8 cellular contexts compared by ENCODE assay signal in the genomic region with DNA sequence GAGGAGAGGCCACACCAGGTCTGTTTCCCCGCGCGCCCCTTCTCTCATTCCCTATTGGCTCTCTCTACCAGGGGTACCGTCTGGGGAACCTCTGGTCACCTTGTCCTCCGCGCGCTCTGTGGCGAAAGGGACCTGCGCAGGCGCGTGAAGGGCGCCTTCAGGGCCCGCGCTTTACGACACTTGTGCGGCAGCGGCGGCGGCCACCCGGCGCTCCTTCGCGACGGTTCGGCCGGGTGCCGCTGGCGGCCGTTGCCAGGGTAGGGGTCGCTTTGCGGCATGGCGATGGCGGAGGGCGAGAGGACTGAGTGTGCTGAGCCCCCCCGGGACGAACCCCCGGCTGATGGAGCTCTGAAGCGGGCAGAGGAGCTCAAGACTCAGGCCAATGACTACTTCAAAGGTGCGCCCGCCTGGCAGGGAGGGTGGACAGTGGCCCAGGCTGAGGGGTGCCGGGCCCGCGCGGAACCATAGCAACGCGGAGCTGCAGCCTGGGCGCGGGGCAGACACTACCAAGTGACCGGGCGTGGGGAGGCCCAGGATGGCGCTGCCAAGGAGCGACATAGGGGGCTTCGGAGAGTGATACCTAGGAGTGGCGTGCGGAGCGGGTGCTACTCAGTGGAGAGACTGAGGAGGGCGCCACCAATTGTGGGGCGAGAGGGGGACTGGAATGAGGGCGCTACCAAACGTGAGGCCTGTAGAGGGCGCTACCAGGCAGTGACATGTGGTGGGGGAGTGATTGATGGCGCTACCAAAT. TPM values are rescaled to one million over a fixed set of nuclear protein-coding genes. Genes with fewer than 3 reads are reported as not detected.
DNase-seq lines count a peak whose midpoint lies in the region; ATAC-seq and TF ChIP-seq lines count a peak whose summit lies in the region.

A gene with protein sequence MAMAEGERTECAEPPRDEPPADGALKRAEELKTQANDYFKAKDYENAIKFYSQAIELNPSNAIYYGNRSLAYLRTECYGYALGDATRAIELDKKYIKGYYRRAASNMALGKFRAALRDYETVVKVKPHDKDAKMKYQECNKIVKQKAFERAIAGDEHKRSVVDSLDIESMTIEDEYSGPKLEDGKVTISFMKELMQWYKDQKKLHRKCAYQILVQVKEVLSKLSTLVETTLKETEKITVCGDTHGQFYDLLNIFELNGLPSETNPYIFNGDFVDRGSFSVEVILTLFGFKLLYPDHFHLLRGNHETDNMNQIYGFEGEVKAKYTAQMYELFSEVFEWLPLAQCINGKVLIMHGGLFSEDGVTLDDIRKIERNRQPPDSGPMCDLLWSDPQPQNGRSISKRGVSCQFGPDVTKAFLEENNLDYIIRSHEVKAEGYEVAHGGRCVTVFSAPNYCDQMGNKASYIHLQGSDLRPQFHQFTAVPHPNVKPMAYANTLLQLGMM (plus strand): TSS at position 267 of the 751 bp plus-strand sequence. CDS start 10 bp downstream, at position 277.

- peak within 1 kb of the TSS; percentile 3 for H2BK12ac ChIP-seq in trophoblast cell (ENCODE audit: low read length)

- H3K4me1 ChIP-seq in cardiac muscle cell (ENCODE audit: low read depth) (peaks cover 13% of the 10 kb centered on the region), trophoblast cell (ENCODE audit: control insufficient read depth in 1 of 2, insufficient read depth in 2 of 2, low read length in 2 of 2) (peaks cover 0 to 2% of the 10 kb centered on the region in 2 experiments), tibial nerve (peaks cover 0 to 51% (median 43%) of the 10 kb centered on the region in 4 donors)

- H3K27ac Mint-ChIP-seq in activated naive CD8-positive, alpha-beta T cell treated with anti-CD3 and anti-CD28 coated beads, Interleukin-2, amount 50 U/mL, for 24 hours, result peak within 1 kb of the TSS; percentile 92

- TF ChIP-seq CTCF in GM10248 (IDR thresholded peaks at IDR 0.05; ENCODE audit: control extremely low read depth, extremely low read depth, low read depth, missing control alignments) (peak; percentile 95), cardiac muscle cell (IDR thresholded peaks at IDR 0.05; ENCODE audit: low read depth, low read length) (peak; percentile 97), tibial nerve (IDR thresholded peaks at IDR 0.05) (peak; percentile 59 to 83 (median 74))

- CTCF ChIA-PET in GM10248 (lab: Yijun Ruan, JAX), result interaction anchor here (0.7 to 2.7 kb wide), 8 partner anchors 10 to 173 kb away, joined by 3 to 31 read pairs (median 4); no protein-coding TSS in a partner anchor

- peak within 1 kb of the TSS; percentile 95 for H3K4me3 Mint-ChIP-seq in activated naive CD8-positive, alpha-beta T cell treated with anti-CD3 and anti-CD28 coated beads, Interleukin-2, amount 50 U/mL, for 24 hours

- peaks cover 22% of the 10 kb centered on the region for H3K36me3 Mint-ChIP-seq in activated naive CD8-positive, alpha-beta T cell treated with anti-CD3 and anti-CD28 coated beads, Interleukin-2, amount 50 U/mL, for 24 hours (ENCODE audit: low read depth)

- peak within 1 kb of the TSS; percentile 83 for H2BK5ac ChIP-seq in trophoblast cell (ENCODE audit: low read depth, low read length, poor library complexity)

- H3K9me3 ChIP-seq in cardiac muscle cell (ENCODE audit: low read depth), result no peaks in the 10 kb centered on the region
- H3K9me3 ChIP-seq in trophoblast cell (ENCODE audit: insufficient read depth, low read depth, low read length), result no peaks in the 10 kb centered on the region
- no peaks in the 10 kb centered on the region for H3K9me3 ChIP-seq in tibial nerve

- peak; percentile 24 to 77 for TF ChIP-seq POLR2A in tibial nerve (IDR thresholded peaks at IDR 0.05)

- peak; percentile 56 for ATAC-seq in HG02623 (IDR thresholded peaks at IDR 0.05; ENCODE audit: unreplicated experiment)
- ATAC-seq in activated naive CD8-positive, alpha-beta T cell treated with anti-CD3 and anti-CD28 coated beads, Interleukin-2, amount 50 U/mL, for 24 hours, result peak; percentile 67

- H4K91ac ChIP-seq in trophoblast cell (ENCODE audit: low read depth, low read length), result peak within 1 kb of the TSS; percentile 87

- WGBS in trophoblast cell (ENCODE audit: extremely low coverage, insufficient coverage, insufficient read length), result no CpG with 5 or more reads among the region's 62 CpGs
- 1% methylated on average over 25 to 49 of the region's 62 CpGs for WGBS in tibial nerve, 2 donors

- H3K27me3 ChIP-seq in cardiac muscle cell (no peaks in the 10 kb centered on the region), trophoblast cell (ENCODE audit: insufficient read depth, low read length) (no peaks in the 10 kb centered on the region), tibial nerve (no peaks in the 10 kb centered on the region)

- H3K79me1 ChIP-seq in trophoblast cell (ENCODE audit: low read length), result peaks cover 11% of the 10 kb centered on the region

- peak within 1 kb of the TSS; percentile 65 for H3K27ac ChIP-seq in cardiac muscle cell
- H3K27ac ChIP-seq in trophoblast cell (ENCODE audit: low read depth, low read length), result peak within 1 kb of the TSS; percentile 34
- H3K27ac ChIP-seq in tibial nerve, result peak within 1 kb of the TSS; percentile 55 to 91 (median 80)

- peak within 1 kb of the TSS; percentile 81 for H2BK120ac ChIP-seq in trophoblast cell (ENCODE audit: insufficient read depth, low read length, poor library complexity)

- H3K4me3 ChIP-seq in cardiac muscle cell (peak within 1 kb of the TSS; percentile 80), trophoblast cell (ENCODE audit: low read depth, low read length) (peak within 1 kb of the TSS; percentile 100), tibial nerve (peak within 1 kb of the TSS; percentile 84 to 87 (median 85))

- H3K14ac ChIP-seq in trophoblast cell (ENCODE audit: low read length), result peak within 1 kb of the TSS; percentile 98

- peak within 1 kb of the TSS; percentile 94 for H3K18ac ChIP-seq in trophoblast cell (ENCODE audit: low read length)

- H3K36me3 ChIP-seq in cardiac muscle cell, result no peaks in the 10 kb centered on the region
- peaks cover 5 to 6% of the 10 kb centered on the region in 2 experiments for H3K36me3 ChIP-seq in trophoblast cell (ENCODE audit: control insufficient read depth in 1 of 2, insufficient read depth in 2 of 2, low read length in 2 of 2)
- H3K36me3 ChIP-seq in tibial nerve, result no peaks in the 10 kb centered on the region

- no peaks in the 10 kb centered on the region for H3K9me3 Mint-ChIP-seq in activated naive CD8-positive, alpha-beta T cell treated with anti-CD3 and anti-CD28 coated beads, Interleukin-2, amount 50 U/mL, for 24 hours

- no peak within 1 kb of the TSS for H3K23ac ChIP-seq in trophoblast cell (ENCODE audit: low read length)

- DNase-seq in GM10248 (ENCODE audit: extremely low spot score), result peak; percentile 97
- DNase-seq in NCI-H1417 (lab: John Stamatoyannopoulos, UW), result peak; percentile 93 to 97 (median 96)
- DNase-seq in SW480 (ENCODE audit: low spot score), result peak; percentile 96
- DNase-seq in activated naive CD8-positive, alpha-beta T cell treated with anti-CD3 and anti-CD28 coated beads, Interleukin-2, amount 50 U/mL, for 24 hours, result peak; percentile 91
- DNase-seq in cardiac muscle cell (ENCODE audit: low read depth in 1 of 2, low spot score in 1 of 2), result peak; percentile 96 to 97
- peak; percentile 94 to 96 for DNase-seq in trophoblast cell
- peak; percentile 70 to 73 for DNase-seq in tibial nerve (ENCODE audit: low spot score in 2 of 2)

- H4K12ac ChIP-seq in trophoblast cell (ENCODE audit: low read depth, low read length), result peak within 1 kb of the TSS; percentile 96

- peak within 1 kb of the TSS; percentile 67 for H3K4ac ChIP-seq in trophoblast cell (ENCODE audit: low read depth, low read length)

- H3K4me2 ChIP-seq in trophoblast cell (ENCODE audit: low read length), result peak within 1 kb of the TSS; percentile 93

- POLR2A ChIA-PET in GM10248 (lab: Yijun Ruan, JAX), result interaction anchor here (0.6 to 0.9 kb wide), 3 partner anchors 15 to 1398 kb away, joined by 3 to 4 read pairs (median 3); no protein-coding TSS in a partner anchor

- peaks cover 55% of the 10 kb centered on the region for H3K4me1 Mint-ChIP-seq in activated naive CD8-positive, alpha-beta T cell treated with anti-CD3 and anti-CD28 coated beads, Interleukin-2, amount 50 U/mL, for 24 hours

- H4K8ac ChIP-seq in trophoblast cell (ENCODE audit: low read depth, low read length), result peak within 1 kb of the TSS; percentile 98

- peak within 1 kb of the TSS; percentile 99 for H3K9ac ChIP-seq in trophoblast cell (ENCODE audit: low read length)

- H2AK5ac ChIP-seq in trophoblast cell (ENCODE audit: low read length), result peak within 1 kb of the TSS; percentile 9

- peaks cover 2% of the 10 kb centered on the region for H3K27me3 Mint-ChIP-seq in activated naive CD8-positive, alpha-beta T cell treated with anti-CD3 and anti-CD28 coated beads, Interleukin-2, amount 50 U/mL, for 24 hours

- peak; percentile 46 to 93 for TF ChIP-seq EP300 in tibial nerve (IDR thresholded peaks at IDR 0.05)

- H3K79me2 ChIP-seq in trophoblast cell (ENCODE audit: control insufficient read depth, insufficient read depth, low read length, poor library complexity), result peaks cover 17% of the 10 kb centered on the region

- peak within 1 kb of the TSS; percentile 93 for H2AFZ ChIP-seq in trophoblast cell (ENCODE audit: insufficient read depth, low read length, poor library complexity)

RNA-seq across cellular contexts. Expression of the gene that starts here (rescaled TPM):
- total RNA-seq in cardiac muscle cell (109 and 130 TPM in 2 replicates), tibial nerve (100 to 1,000 TPM in 1 of 4 donors, 10 to 100 TPM in 3; 70.5 to 132 (median 88.8) TPM)
- polyA plus RNA-seq in cardiac muscle cell, result 120 and 123 TPM in 2 replicates
- polyA plus RNA-seq in trophoblast cell (2013), result 49.7 and 52.0 TPM in 2 replicates

Comparison
In these comparisons a context has a peak if more than half of its experiments do, and no peak if none do; other contexts are left out.
1. Peak in every context shown above with its lines: DNase-seq, ATAC-seq, H3K4me3 ChIP-seq and H3K27ac ChIP-seq.